In genomic region chr12:132438726-132439125, GRCh38 we compare ENCODE assay signal across 17 cellular contexts. TPM values are rescaled to one million over a fixed set of nuclear protein-coding genes. Genes with fewer than 3 reads are reported as not detected.
A peak's percentile ranks its signal among the peaks of the same experiment; 100 is the strongest.
DNase-seq lines count a peak whose midpoint lies in the region; ATAC-seq, FAIRE-seq and TF ChIP-seq lines count a peak whose summit lies in the region.
"Had no signal": no experiment of that assay in that cellular context is flagged by ENCODE, and none has a peak within 500 bp of the region (broad histone marks: within the 10 kb centered on the region; RNA-seq: fewer than 3 reads in every experiment).

No MANE protein-coding gene starts in this region.

- intact Hi-C loops in K562 (cut with micrococcal nuclease): no loop called here
- intact Hi-C loops in spleen (cut with DNase I; ENCODE audit: low total_unique reads): no loop called here
- intact Hi-C loops in OCI-LY7 (cut with micrococcal nuclease; ENCODE audit: unreplicated experiment): no loop called here

- no TSS peak for BruUV-seq in K562 (replicated peaks; lab: Mats Ljungman, UMichigan)
- no TSS peak for BruUV-seq in OCI-LY7 (replicated peaks; lab: Mats Ljungman, UMichigan)

- peaks cover 48 to 99% (median 82%) of the 10 kb centered on the region in 10 experiments for H3K4me1 ChIP-seq in BLaER1 treated with 17β-estradiol and CSF1 and Interleukin-3, amounts not matched to agents 10 nM and 100 nM
- H3K4me1 ChIP-seq in K562 (replicated peaks in 1 of 2; ENCODE audit: control insufficient read depth in 2 of 2, insufficient read depth in 2 of 2, low read length in 2 of 2): peaks cover 0 to 36% of the 10 kb centered on the region in 2 experiments; a peak in 2 of 5 replicates
- H3K4me1 ChIP-seq in spleen: peaks cover 5 to 62% (median 37%) of the 10 kb centered on the region in 6 donors
- H3K4me1 ChIP-seq in OCI-LY7 (ENCODE audit: insufficient read depth, low read length, poor library complexity, severe bottlenecking): peaks cover under 1% of the 10 kb centered on the region

- no peak for TF ChIP-seq RAD21 in K562 (CRISPR knock-in tag; conservative IDR thresholded peaks at IDR 0.05 in 1 of 2, IDR thresholded peaks at IDR 0.05 in 1 of 2)

- peaks cover 0 to 7% (median 0%) of the 10 kb centered on the region in 11 experiments; a peak in 2 of 22 replicates for H4K20me1 ChIP-seq in BLaER1 treated with 17β-estradiol and CSF1 and Interleukin-3, amounts not matched to agents 10 nM and 100 nM
- H4K20me1 ChIP-seq in K562 (replicated peaks; ENCODE audit: control insufficient read depth, insufficient read depth, low read length) (0 out of 2 replicates have a peak, but pooled peaks cover 5% of the 10 kb centered on the region), OCI-LY7 (ENCODE audit: insufficient read depth, low read length) (no peaks in the 10 kb centered on the region)

- H3K9me3 ChIP-seq in BLaER1 treated with 17β-estradiol and CSF1 and Interleukin-3, amounts not matched to agents 10 nM and 100 nM (replicated peaks in 1 of 11): peaks cover 16 to 41% (median 30%) of the 10 kb centered on the region in 11 experiments
- H3K9me3 ChIP-seq in K562 (replicated peaks; ENCODE audit: control insufficient read depth, insufficient read depth, low read depth, low read length): no peaks in the 10 kb centered on the region
- no peaks in the 10 kb centered on the region for H3K9me3 ChIP-seq in spleen
- H3K9me3 ChIP-seq in OCI-LY7 (ENCODE audit: low read length): no peaks in the 10 kb centered on the region
- H3K9me3 ChIP-seq: A549, Caco-2 had no signal

- CTCF ChIA-PET in K562 (lab: Yijun Ruan, JAX; ENCODE audit: low intra/inter-chr PET ratio): no interaction called here
- CTCF ChIA-PET in OCI-LY7 (lab: Charles Lee; ENCODE audit: unreplicated experiment): no interaction called here

- no peak for FAIRE-seq in K562 (lab: Jason Lieb, UNC)
- FAIRE-seq: A549, D721Med, G401.6, GM12891 had no signal

- no peaks in the 10 kb centered on the region for H3K27me3 Mint-ChIP-seq in activated naive CD8-positive, alpha-beta T cell treated with anti-CD3 and anti-CD28 coated beads for 36 hours
- H3K27me3 Mint-ChIP-seq in activated naive CD8-positive, alpha-beta T cell treated with anti-CD3 and anti-CD28 coated beads, Interleukin-2, amount 50 U/mL, for 24 hours: no peaks in the 10 kb centered on the region

- TF ChIP-seq CTCF in K562 (IDR thresholded peaks at IDR 0.05 in 2 of 3, conservative IDR thresholded peaks at IDR 0.05 in 1 of 3; ENCODE audit: insufficient read depth in 2 of 3, low read depth in 1 of 3, low read length in 3 of 3) (no peak), spleen (IDR thresholded peaks at IDR 0.05 in 8 of 11, conservative IDR thresholded peaks at IDR 0.05 in 3 of 11) (no peak), OCI-LY7 (conservative IDR thresholded peaks at IDR 0.05; ENCODE audit: low read length) (no peak)

- H3K9ac ChIP-seq in BLaER1 treated with 17β-estradiol and CSF1 and Interleukin-3, amounts not matched to agents 10 nM and 100 nM: peak overlapping the region in 6 of 11 experiments; percentile 53 to 78 (median 72); a peak in 8 of 22 replicates
- no peak overlapping the region for H3K9ac ChIP-seq in K562 (ENCODE audit: insufficient read depth in 1 of 2, low read depth in 2 of 2, low read length in 2 of 2)
- H3K9ac ChIP-seq: GM23248 had no signal

- in situ Hi-C loops in K562 (cut with MboI): no loop called here

- H3K27ac ChIP-seq in BLaER1 treated with 17β-estradiol and CSF1 and Interleukin-3, amounts not matched to agents 10 nM and 100 nM: peak overlapping the region in 8 of 11 experiments; percentile 73 to 86 (median 81); a peak in 15 of 22 replicates
- H3K27ac ChIP-seq in K562 (ENCODE audit: extremely low read depth, low read depth, low read length): no peak overlapping the region
- peak overlapping the region in 2 of 8 donors; percentile 64 to 80 for H3K27ac ChIP-seq in spleen
- H3K27ac ChIP-seq in OCI-LY7 (ENCODE audit: low read depth, low read length, poor library complexity, severe bottlenecking): no peak overlapping the region
- H3K27ac ChIP-seq: 22Rv1, A549, GM23248 had no signal

- H3K4me3 Mint-ChIP-seq in activated naive CD8-positive, alpha-beta T cell treated with anti-CD3 and anti-CD28 coated beads for 36 hours: no peak overlapping the region
- no peak overlapping the region for H3K4me3 Mint-ChIP-seq in activated naive CD8-positive, alpha-beta T cell treated with anti-CD3 and anti-CD28 coated beads, Interleukin-2, amount 50 U/mL, for 24 hours

- no peak for TF ChIP-seq POLR2A in K562 (conservative IDR thresholded peaks at IDR 0.05)
- TF ChIP-seq POLR2A in spleen (IDR thresholded peaks at IDR 0.05): no peak

- peaks cover 2% of the 10 kb centered on the region for H3K9me3 Mint-ChIP-seq in activated naive CD8-positive, alpha-beta T cell treated with anti-CD3 and anti-CD28 coated beads for 36 hours
- H3K9me3 Mint-ChIP-seq in activated naive CD8-positive, alpha-beta T cell treated with anti-CD3 and anti-CD28 coated beads, Interleukin-2, amount 50 U/mL, for 24 hours: no peaks in the 10 kb centered on the region

- peaks cover 0 to 14% (median 0%) of the 10 kb centered on the region in 11 experiments; a peak in 6 of 22 replicates for H3K36me3 ChIP-seq in BLaER1 treated with 17β-estradiol and CSF1 and Interleukin-3, amounts not matched to agents 10 nM and 100 nM
- H3K36me3 ChIP-seq in K562 (ENCODE audit: control insufficient read depth, insufficient read depth, low read length): no peaks in the 10 kb centered on the region
- no peaks in the 10 kb centered on the region for H3K36me3 ChIP-seq in spleen
- H3K36me3 ChIP-seq in OCI-LY7 (ENCODE audit: insufficient read depth, low read length): no peaks in the 10 kb centered on the region

- ATAC-seq in activated naive CD8-positive, alpha-beta T cell treated with anti-CD3 and anti-CD28 coated beads, Interleukin-2, amount 50 U/mL, for 24 hours: no peak
- ATAC-seq in K562: no peak

- WGBS in K562 (ENCODE audit: insufficient coverage, low coverage, missing lambda C conversion rate): 24% methylated on average over 10 of the region's 28 CpGs
- 89 to 96% (median 93%) methylated on average over 22 to 28 of the region's 28 CpGs for WGBS in spleen, 5 donors

- H3K4me1 Mint-ChIP-seq in activated naive CD8-positive, alpha-beta T cell treated with anti-CD3 and anti-CD28 coated beads for 36 hours: peaks cover 41% of the 10 kb centered on the region
- H3K4me1 Mint-ChIP-seq in activated naive CD8-positive, alpha-beta T cell treated with anti-CD3 and anti-CD28 coated beads, Interleukin-2, amount 50 U/mL, for 24 hours: peaks cover 44% of the 10 kb centered on the region

- peak overlapping the region; percentile 58 for H3K27ac Mint-ChIP-seq in activated naive CD8-positive, alpha-beta T cell treated with anti-CD3 and anti-CD28 coated beads for 36 hours
- no peak overlapping the region for H3K27ac Mint-ChIP-seq in activated naive CD8-positive, alpha-beta T cell treated with anti-CD3 and anti-CD28 coated beads, Interleukin-2, amount 50 U/mL, for 24 hours

- no peak for DNase-seq in activated naive CD8-positive, alpha-beta T cell treated with anti-CD3 and anti-CD28 coated beads for 36 hours
- DNase-seq in activated naive CD8-positive, alpha-beta T cell treated with anti-CD3 and anti-CD28 coated beads, Interleukin-2, amount 50 U/mL, for 24 hours: no peak
- DNase-seq in K562 (ENCODE audit: extremely low read depth in 1 of 4, low spot score in 3 of 4) (no peak), spleen (peak; percentile 78), NCI-H510A treated with DMSO at 0.1 percent for 48 hours (lab: John Stamatoyannopoulos, UW) (no peak), SK-N-DZ (ENCODE audit: low spot score) (no peak), OCI-LY7 (ENCODE audit: low spot score) (no peak)
- DNase-seq: Caco-2; CD4-positive, CD25-positive, alpha-beta regulatory T cell; GM23248; HCEC 1CT had no signal

- H2AFZ ChIP-seq in K562 (ENCODE audit: low read depth, low read length): no peak overlapping the region
- H2AFZ ChIP-seq in OCI-LY7 (ENCODE audit: low read length): no peak overlapping the region
- H2AFZ ChIP-seq: GM23248 had no signal

- peak overlapping the region in 4 of 10 experiments; percentile 3 to 17 (median 14); a peak in 3 of 20 replicates for H3K4me3 ChIP-seq in BLaER1 treated with 17β-estradiol and CSF1 and Interleukin-3, amounts not matched to agents 10 nM and 100 nM
- H3K4me3 ChIP-seq in K562: no peak overlapping the region
- H3K4me3 ChIP-seq in spleen: no peak overlapping the region
- no peak overlapping the region for H3K4me3 ChIP-seq in OCI-LY7 (ENCODE audit: low read depth, low read length, poor library complexity, severe bottlenecking)
- H3K4me3 ChIP-seq: A549, GM23248 had no signal

- POLR2A ChIA-PET in K562 (lab: Yijun Ruan, JAX) (interaction anchor here (1.0 kb wide), 1 partner anchor 81 kb away, joined by 3 read pairs; no protein-coding TSS in a partner anchor), OCI-LY7 (lab: Charles Lee) (no interaction called here)

- TF ChIP-seq EP300 in K562 (IDR thresholded peaks at IDR 0.05; ENCODE audit: low read length): no peak

- H3K36me3 Mint-ChIP-seq in activated naive CD8-positive, alpha-beta T cell treated with anti-CD3 and anti-CD28 coated beads for 36 hours: peaks cover 4% of the 10 kb centered on the region
- H3K36me3 Mint-ChIP-seq in activated naive CD8-positive, alpha-beta T cell treated with anti-CD3 and anti-CD28 coated beads, Interleukin-2, amount 50 U/mL, for 24 hours (ENCODE audit: low read depth): no peaks in the 10 kb centered on the region

- no peaks in the 10 kb centered on the region for H3K9me2 ChIP-seq in OCI-LY7 (ENCODE audit: insufficient read depth, low read length)

- H3K4me2 ChIP-seq in BLaER1 treated with 17β-estradiol and CSF1 and Interleukin-3, amounts not matched to agents 10 nM and 100 nM: peak overlapping the region; percentile 62 to 91 (median 85)
- no peak overlapping the region for H3K4me2 ChIP-seq in K562 (ENCODE audit: insufficient read depth, low read length)
- H3K4me2 ChIP-seq in OCI-LY7 (ENCODE audit: low read length): no peak overlapping the region
- H3K4me2 ChIP-seq: A549 had no signal

- no peaks in the 10 kb centered on the region for H3K9me1 ChIP-seq in K562 (ENCODE audit: control insufficient read depth, insufficient read depth, low read length)

- H3K79me2 ChIP-seq in K562 (ENCODE audit: control insufficient read depth, insufficient read depth, low read length): no peaks in the 10 kb centered on the region
- no peaks in the 10 kb centered on the region for H3K79me2 ChIP-seq in OCI-LY7 (ENCODE audit: insufficient read depth, low read depth, low read length)

- H3K27me3 ChIP-seq in BLaER1 treated with 17β-estradiol and CSF1 and Interleukin-3, amounts not matched to agents 10 nM and 100 nM: peaks cover 0 to 21% (median 0%) of the 10 kb centered on the region in 11 experiments; a peak in 7 of 22 replicates
- peaks cover 34 to 84% of the 10 kb centered on the region in 2 experiments for H3K27me3 ChIP-seq in K562 (ENCODE audit: control insufficient read depth in 2 of 2, insufficient read depth in 2 of 2, low read length in 2 of 2)
- peaks cover 0 to 11% (median 0%) of the 10 kb centered on the region in 7 donors for H3K27me3 ChIP-seq in spleen (replicated peaks in 1 of 7)

RNA-seq across cellular contexts. Expression of gene FBRSL1, which starts 51.2 kb away (rescaled TPM):
- total RNA-seq in activated naive CD8-positive, alpha-beta T cell treated with anti-CD3 and anti-CD28 coated beads for 36 hours: 10 to 100 TPM; 53.1 to 55.9 TPM
- total RNA-seq in K562 (2011; cell fraction: chromatin; rRNA removed; ENCODE audit: low replicate concordance): 25.5 and 41.9 TPM in 2 replicates
- total RNA-seq in K562 (2011; cell fraction: nucleolus; rRNA removed): 25.0 and 40.7 TPM in 2 replicates
- 23.3 and 28.3 TPM in 2 replicates for total RNA-seq in K562 (2011; cell fraction: nucleoplasm; rRNA removed)
- total RNA-seq in K562 (2014; rRNA removed) (21.7 and 24.6 TPM in 2 replicates), K562 (2014; rRNA removed; fragmentation: Illumina TruSeq; extraction: Trizol) (1.1 and 1.3 TPM in 2 replicates), K562 (2015; rRNA removed; fragmentation: Illumina TruSeq; extraction: Trizol) (7.3 and 12.9 TPM in 2 replicates), K562 (2021) (112 and 129 TPM in 2 replicates), spleen (100 to 1,000 TPM in 1 of 7 donors, 10 to 100 TPM in 6; 28.3 to 161 (median 60.4) TPM), OCI-LY7 (2022) (83.5 and 87.8 TPM in 2 replicates)
- polyA plus RNA-seq in K562 (2011; rRNA removed) (1.9 and 4.3 TPM in 2 replicates), K562 (2014; fragmentation: Illumina TruSeq; extraction: Trizol) (29.3 and 35.8 TPM in 2 replicates), K562 (2014; fragmentation: Nextera tagmentation; extraction: Ambion mirVana) (under 1 TPM; 0.24 to 0.29 TPM), K562 (2014; rRNA removed) (27.4 and 32.3 TPM in 2 replicates), spleen (10 to 100 TPM; 14.3 to 40.3 (median 22.3) TPM)
- polyA plus RNA-seq in K562 (2011; cell fraction: cytosol; rRNA removed): 3.7 and 13.3 TPM in 2 replicates
- 16.7 and 51.7 TPM in 2 replicates for polyA plus RNA-seq in K562 (2011; cell fraction: nucleus; rRNA removed)
- 41.9 and 54.8 TPM in 2 replicates for polyA plus RNA-seq in K562 (2012)
- 0.81 and 1.8 TPM in 2 replicates for polyA minus RNA-seq in K562 (2011; rRNA and poly(A)+ RNA removed)
- polyA minus RNA-seq in K562 (2011; cell fraction: cytosol; rRNA and poly(A)+ RNA removed): 21.0 and 29.9 TPM in 2 replicates
- 9.0 and 9.3 TPM in 2 replicates for polyA minus RNA-seq in K562 (2011; cell fraction: nucleus; rRNA and poly(A)+ RNA removed)
- 50.9 and 56.6 TPM in 2 replicates for polyA plus RNA-seq in SK-N-DZ (2014; cell fraction: cytosol; rRNA removed)
- polyA plus RNA-seq in SK-N-DZ (2014; cell fraction: nucleus; rRNA removed): 91.3 and 169 TPM in 2 replicates
- total RNA-seq in OCI-LY7 (2014; rRNA removed; shearing (Covaris generic)): 8.0 and 24.6 TPM in 2 replicates

Comparison
In these comparisons a context has a peak if more than half of its experiments do, and no peak if none do; other contexts are left out.
1. H3K27ac ChIP-seq: peak in BLaER1 treated with 17β-estradiol and CSF1 and Interleukin-3, amounts not matched to agents 10 nM and 100 nM (8 of 11); none in K562 (single experiment) and OCI-LY7 (single experiment).
2. H3K4me2 ChIP-seq: peak in BLaER1 treated with 17β-estradiol and CSF1 and Interleukin-3, amounts not matched to agents 10 nM and 100 nM (11 of 11); none in K562 (single experiment) and OCI-LY7 (single experiment).
3. H3K9ac ChIP-seq: peak in BLaER1 treated with 17β-estradiol and CSF1 and Interleukin-3, amounts not matched to agents 10 nM and 100 nM (6 of 11); none in K562 (0 of 2).